In the genomic region with DNA sequence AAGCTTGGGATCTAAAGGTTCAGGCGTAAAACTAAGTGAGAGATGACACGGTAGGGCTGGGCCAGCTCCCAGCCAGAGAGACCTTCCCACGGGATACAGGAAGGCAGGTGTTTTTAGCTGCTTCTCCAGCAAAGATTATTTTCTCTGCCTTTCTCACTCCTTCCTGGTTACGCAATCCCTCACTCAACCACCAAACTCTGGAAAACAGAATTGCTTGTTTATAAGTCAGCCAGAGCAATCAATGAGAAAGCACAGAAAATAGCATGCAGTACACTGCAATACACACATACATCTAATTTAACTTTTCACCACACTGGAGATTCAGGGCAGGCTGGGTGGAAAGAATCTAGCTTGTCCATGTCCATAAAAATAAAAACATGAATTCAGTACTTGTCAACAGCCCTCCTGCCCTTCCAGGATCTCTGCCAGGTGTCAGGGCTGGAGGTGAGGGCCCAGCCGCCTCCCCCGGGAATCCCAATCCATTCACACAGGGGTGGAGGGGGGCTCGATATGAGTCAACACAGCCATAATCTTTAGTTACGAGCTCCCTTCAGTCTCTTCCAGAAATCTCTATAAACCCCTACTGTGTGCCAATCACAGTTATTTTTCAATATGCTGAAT, we compare ENCODE assay signal across 11 cellular contexts. TPM values are rescaled to one million over a fixed set of nuclear protein-coding genes. Genes with fewer than 3 reads are reported as not detected.
A peak's percentile ranks its signal among the peaks of the same experiment; 100 is the strongest.
DNase-seq lines count a peak whose midpoint lies in the region; ATAC-seq and TF ChIP-seq lines count a peak whose summit lies in the region.
"Had no signal": no experiment of that assay in that cellular context is flagged by ENCODE, and none has a peak within 500 bp of the region (broad histone marks: within the 10 kb centered on the region; RNA-seq: fewer than 3 reads in every experiment).

No MANE protein-coding gene starts in this region.

- DNase-seq in GM03348 (ENCODE audit: low spot score) (peak; percentile 57), NCI-H2171 treated with DMSO at 0.1 percent for 48 hours (lab: John Stamatoyannopoulos, UW) (peak; percentile 73), fibroblast of gingiva (ENCODE audit: low read depth) (peak; percentile 30), neural progenitor cell (ENCODE audit: low spot score) (no peak), H7 (no peak), GM10248 (ENCODE audit: extremely low spot score) (no peak)
- DNase-seq: dorsolateral prefrontal cortex; stimulated activated CD4-positive, alpha-beta T cell treated with anti-CD3 and anti-CD28 coated beads, Interleukin-1b, Interleukin-23, amount 100 ng/mL, for 48 hours had no signal

- no peak overlapping the region for H3K4me2 ChIP-seq in neural progenitor cell

- CTCF ChIA-PET in GM10248 (lab: Yijun Ruan, JAX), result interaction anchor here (1.4 kb wide), 1 partner anchor 77 kb away, joined by 4 read pairs; no protein-coding TSS in a partner anchor

- no peaks in the 10 kb centered on the region for H3K9me3 Mint-ChIP-seq in neural progenitor cell

- H3K4me1 Mint-ChIP-seq in neural progenitor cell, result peaks cover 15% of the 10 kb centered on the region

- peaks cover 87% of the 10 kb centered on the region for H3K79me2 ChIP-seq in neural progenitor cell (ENCODE audit: low read depth)

- H3K4me3 ChIP-seq in neural progenitor cell (no peak overlapping the region), H7 (ENCODE audit: insufficient read depth, low read depth, low read length) (no peak overlapping the region)
- H3K4me3 ChIP-seq: dorsolateral prefrontal cortex, tibial nerve had no signal

- H3K36me3 ChIP-seq in neural progenitor cell (no peaks in the 10 kb centered on the region), H7 (replicated peaks; ENCODE audit: control insufficient read depth, insufficient read depth, low read length) (no peaks in the 10 kb centered on the region)
- H3K36me3 ChIP-seq: tibial nerve had no signal

- H3K27me3 ChIP-seq in neural progenitor cell (no peaks in the 10 kb centered on the region), H7 (ENCODE audit: control insufficient read depth, insufficient read depth, low read length) (no peaks in the 10 kb centered on the region)
- H3K27me3 ChIP-seq: dorsolateral prefrontal cortex, tibial nerve had no signal

- no peaks in the 10 kb centered on the region for H3K9me3 ChIP-seq in neural progenitor cell (ENCODE audit: low read depth)
- H3K9me3 ChIP-seq: tibial nerve had no signal

- H3K9ac ChIP-seq in neural progenitor cell, result no peak overlapping the region

- POLR2A ChIA-PET in GM10248 (lab: Yijun Ruan, JAX), result no interaction called here

- peaks cover 3% of the 10 kb centered on the region for H3K27me3 Mint-ChIP-seq in neural progenitor cell (ENCODE audit: insufficient read depth, low read depth)

- H3F3A ChIP-seq in neural progenitor cell (ENCODE audit: low read depth), result peaks cover 26% of the 10 kb centered on the region

- no peak overlapping the region for H2AFZ ChIP-seq in neural progenitor cell (replicated peaks)

- H3K27ac Mint-ChIP-seq in neural progenitor cell, result peak overlapping the region; percentile 60

- TF ChIP-seq CTCF in neural progenitor cell (IDR thresholded peaks at IDR 0.05) (no peak), GM10248 (IDR thresholded peaks at IDR 0.05; ENCODE audit: control extremely low read depth, extremely low read depth, low read depth, missing control alignments) (no peak)

- peaks cover 2% of the 10 kb centered on the region for H4K20me1 ChIP-seq in neural progenitor cell (ENCODE audit: low read depth)

- no peak for ATAC-seq in HG03439 (IDR thresholded peaks at IDR 0.05; ENCODE audit: unreplicated experiment)
- no peak for ATAC-seq in HG03025 (IDR thresholded peaks at IDR 0.05; ENCODE audit: low FRiP score, unreplicated experiment)

- H3K27ac ChIP-seq in neural progenitor cell, result no peak overlapping the region

- peaks cover 22% of the 10 kb centered on the region for H3K4me1 ChIP-seq in neural progenitor cell

- no peak overlapping the region for H3K4me3 Mint-ChIP-seq in neural progenitor cell

- peaks cover 2% of the 10 kb centered on the region for H3K36me3 Mint-ChIP-seq in neural progenitor cell

RNA-seq across cellular contexts. Expression of a gene that starts 12.2 kb away (rescaled TPM):
- total RNA-seq in neural progenitor cell (ENCODE audit: low replicate concordance), result 27.0 and 28.0 TPM in 2 replicates
- total RNA-seq in H7 (2014; rRNA removed; shearing (Covaris generic)), result 26.6 and 27.0 TPM in 2 replicates

RNA-seq across cellular contexts. Expression of a gene that starts 28.5 kb away (rescaled TPM):
- total RNA-seq in neural progenitor cell (ENCODE audit: low replicate concordance), result 6.4 and 7.0 TPM in 2 replicates
- 5.5 and 6.5 TPM in 2 replicates for total RNA-seq in H7 (2014; rRNA removed; shearing (Covaris generic))

Comparison
In these comparisons a context has a peak if more than half of its experiments do, and no peak if none do; other contexts are left out.
1. DNase-seq: peak in GM03348 (single experiment), NCI-H2171 treated with DMSO at 0.1 percent for 48 hours (single experiment) and fibroblast of gingiva (single experiment); none in neural progenitor cell (single experiment), H7 (single experiment) and GM10248 (single experiment).